In genomic region chr2:212903413-212903812, GRCh38 we compare ENCODE assay signal across 18 cellular contexts.
"Had no signal": no experiment of that assay in that cellular context is flagged by ENCODE, and none has a peak within 500 bp of the region (broad histone marks: within the 10 kb centered on the region; RNA-seq: fewer than 3 reads in every experiment).

No MANE protein-coding gene starts in this region.

- ATAC-seq: activated CD8-positive, alpha-beta T cell treated with anti-CD3 and anti-CD28 coated beads, Interleukin-2, amount 10 ng/mL, durations not matched to agents 7 days and 5 days; activated naive CD4-positive, alpha-beta T cell treated with anti-CD3 and anti-CD28 coated beads, Interleukin-2, amount 50 U/mL, for 72 hours; left colon; naive thymus-derived CD8-positive, alpha-beta T cell had no signal

- H3K36me3 Mint-ChIP-seq: activated naive CD4-positive, alpha-beta T cell treated with anti-CD3 and anti-CD28 coated beads, Interleukin-2, amount 50 U/mL, for 72 hours; naive thymus-derived CD8-positive, alpha-beta T cell had no signal

- H3K4me1 ChIP-seq: colonic mucosa, parathyroid adenoma, sigmoid colon, spleen had no signal

- H3K27ac ChIP-seq: colonic mucosa, parathyroid adenoma, sigmoid colon, spleen, thoracic aorta had no signal

- DNase-seq: activated CD4-positive, alpha-beta T cell treated with anti-CD3 and anti-CD28 coated beads for 48 hours; activated CD8-positive, alpha-beta memory T cell treated with anti-CD3 and anti-CD28 coated beads, Interleukin-2, amount 50 U/mL, for 4 hours; activated CD8-positive, alpha-beta T cell treated with anti-CD3 and anti-CD28 coated beads, Interleukin-2, amount 10 ng/mL, durations not matched to agents 7 days and 5 days; activated gamma-delta T cell; activated T-cell treated with anti-CD3 and anti-CD28 coated beads, Interleukin-2, amount 50 U/mL, for 48 hours; amniotic stem cell; caudate nucleus; colonic mucosa; foreskin melanocyte; immature natural killer cell; left colon; naive thymus-derived CD8-positive, alpha-beta T cell; sigmoid colon; spleen; T-helper 2 cell had no signal

- H3K9me3 Mint-ChIP-seq: activated naive CD4-positive, alpha-beta T cell treated with anti-CD3 and anti-CD28 coated beads, Interleukin-2, amount 50 U/mL, for 72 hours; immature natural killer cell; naive thymus-derived CD8-positive, alpha-beta T cell had no signal

- H3K4me3 ChIP-seq: colonic mucosa, sigmoid colon, spleen, thoracic aorta had no signal

- H3K9me3 ChIP-seq: colonic mucosa, sigmoid colon, spleen, thoracic aorta had no signal

- H3K4me3 Mint-ChIP-seq: activated CD8-positive, alpha-beta T cell treated with anti-CD3 and anti-CD28 coated beads, Interleukin-2, amount 10 ng/mL, durations not matched to agents 7 days and 5 days; immature natural killer cell; naive thymus-derived CD8-positive, alpha-beta T cell had no signal

- H3K27me3 Mint-ChIP-seq: naive thymus-derived CD8-positive, alpha-beta T cell had no signal

- H3K36me3 ChIP-seq: colonic mucosa, sigmoid colon, spleen, thoracic aorta had no signal

- H3K27me3 ChIP-seq: colonic mucosa, sigmoid colon, spleen had no signal

- H3K27ac Mint-ChIP-seq: activated CD8-positive, alpha-beta T cell treated with anti-CD3 and anti-CD28 coated beads, Interleukin-2, amount 10 ng/mL, durations not matched to agents 7 days and 5 days; activated naive CD4-positive, alpha-beta T cell treated with anti-CD3 and anti-CD28 coated beads, Interleukin-2, amount 50 U/mL, for 72 hours; immature natural killer cell; naive thymus-derived CD8-positive, alpha-beta T cell had no signal
